Comparison of ENCODE assay signal across 16 cellular contexts in the genomic region with DNA sequence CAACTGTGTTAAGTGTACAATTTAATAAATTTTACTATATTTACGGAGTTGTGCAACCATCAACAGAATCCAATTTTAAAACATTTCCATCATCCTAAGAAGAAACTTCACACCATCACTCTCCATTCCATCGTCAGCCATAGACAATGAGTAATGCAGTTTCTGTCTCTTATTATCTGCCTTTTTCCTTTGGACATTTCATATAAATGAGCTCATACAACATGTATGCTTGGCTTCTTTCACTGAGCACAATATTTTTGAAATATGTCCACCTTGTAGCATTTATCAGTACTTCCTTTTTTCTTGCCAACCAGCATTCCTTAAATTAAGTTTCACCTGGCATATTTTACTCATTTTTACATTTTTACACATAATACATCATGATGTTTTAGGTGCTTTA.
"Had no signal": no experiment of that assay in that cellular context is flagged by ENCODE, and none has a peak within 500 bp of the region (broad histone marks: within the 10 kb centered on the region; RNA-seq: fewer than 3 reads in every experiment).

No MANE protein-coding gene starts in this region.

- FAIRE-seq: frontal cortex, kidney, TTC549, urothelium cell line had no signal

- H3K27me3 ChIP-seq: cardiac muscle cell, left lung, tibial artery had no signal

- H3K4me3 ChIP-seq: cardiac muscle cell, left lung, tibial artery had no signal

- H3K36me3 ChIP-seq: cardiac muscle cell, left lung, tibial artery had no signal

- DNase-seq: activated CD4-positive, alpha-beta memory T cell treated with anti-CD3 and anti-CD28 coated beads, Interleukin-2, amount 10 ng/mL, durations not matched to agents 7 days and 5 days; activated CD8-positive, alpha-beta memory T cell treated with anti-CD3 and anti-CD28 coated beads, Interleukin-2, amount 10 ng/mL, durations not matched to agents 7 days and 5 days; activated naive CD4-positive, alpha-beta T cell; activated naive CD8-positive, alpha-beta T cell treated with anti-CD3 and anti-CD28 coated beads for 36 hours; effector memory CD8-positive, alpha-beta T cell; hypothalamus; kidney; left lung; occipital lobe; stimulated activated CD4-positive, alpha-beta T cell treated with anti-CD3 and anti-CD28 coated beads, Interleukin-2, amount 100 ng/mL, for 24 hours; stimulated activated naive CD4-positive, alpha-beta T cell treated with Interleukin-2 at 50 U/mL for 16 hours; tibial artery had no signal
